Comparison of ENCODE assay signal across 22 cellular contexts in the genomic region with DNA sequence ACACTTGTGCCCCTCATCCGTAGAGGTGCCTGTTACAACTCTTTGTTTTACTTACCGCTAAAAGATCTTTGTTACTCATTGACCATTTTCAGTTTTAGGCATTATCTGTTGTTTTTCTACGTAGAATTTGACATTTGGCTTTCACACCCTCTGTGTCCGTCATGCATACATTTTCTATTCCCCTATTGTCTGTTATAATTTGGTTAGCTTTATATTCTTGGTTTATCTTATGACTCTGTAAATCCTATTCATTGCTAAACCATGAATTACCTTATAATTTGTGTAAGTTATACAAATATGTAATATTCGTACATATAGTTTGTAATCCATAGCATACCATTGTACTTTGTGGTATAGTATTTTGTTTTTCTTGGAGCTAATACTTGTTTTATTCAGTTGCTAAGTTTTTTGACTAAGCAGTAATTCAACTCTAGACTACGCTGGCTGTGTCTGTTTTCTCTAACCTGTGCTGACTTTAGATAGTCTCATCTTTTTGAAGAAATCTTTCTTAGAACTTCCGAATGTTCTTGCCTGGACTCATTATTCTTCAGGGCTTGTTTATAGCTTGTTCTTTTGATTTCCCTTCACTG. TPM values are rescaled to one million over a fixed set of nuclear protein-coding genes. Genes with fewer than 3 reads are reported as not detected.
A peak's percentile ranks its signal among the peaks of the same experiment; 100 is the strongest.
DNase-seq lines count a peak whose midpoint lies in the region; ATAC-seq and TF ChIP-seq lines count a peak whose summit lies in the region.
"Had no signal": no experiment of that assay in that cellular context is flagged by ENCODE, and none has a peak within 500 bp of the region (broad histone marks: within the 10 kb centered on the region; RNA-seq: fewer than 3 reads in every experiment).

No MANE protein-coding gene starts in this region.

- 83 to 84% methylated on average over 7 of the region's 7 CpGs for WGBS in GM23248 (ENCODE audit: low coverage in 1 of 2, low lambda C conversion rate in 2 of 2, missing lambda C conversion rate in 2 of 2), 2 experiments

- H3K36me3 Mint-ChIP-seq in activated T-cell treated with anti-CD3 and anti-CD28 coated beads, Interleukin-2, amount 50 U/mL, for 72 hours (ENCODE audit: insufficient read depth in 2 of 2): peaks cover 32 to 46% of the 10 kb centered on the region in 2 donors
- H3K36me3 Mint-ChIP-seq in chondrocyte (ENCODE audit: low read depth): peaks cover 41% of the 10 kb centered on the region
- H3K36me3 Mint-ChIP-seq in stimulated activated effector memory CD8-positive, alpha-beta T cell treated with anti-CD3 and anti-CD28 coated beads, Interleukin-12 subunit alpha, Interleukin-12 subunit beta, amount 100 ng/mL, for 72 hours: peaks cover 100% of the 10 kb centered on the region

- no peaks in the 10 kb centered on the region for H3K27me3 Mint-ChIP-seq in activated T-cell treated with anti-CD3 and anti-CD28 coated beads, Interleukin-2, amount 50 U/mL, for 72 hours (ENCODE audit: low read depth)
- H3K27me3 Mint-ChIP-seq in chondrocyte (ENCODE audit: low read depth): no peaks in the 10 kb centered on the region
- H3K27me3 Mint-ChIP-seq: CD4-positive, alpha-beta T cell had no signal

- H3K4me1 ChIP-seq in Panc1 (ENCODE audit: control insufficient read depth, insufficient read depth, low read length) (no peaks in the 10 kb centered on the region), GM23248 (ENCODE audit: insufficient read depth) (no peaks in the 10 kb centered on the region)
- H3K4me1 ChIP-seq: Caco-2, Peyer's patch had no signal

- CTCF ChIA-PET in Panc1 (lab: Charles Lee): no interaction called here

- H3K9ac ChIP-seq in GM23248: no peak overlapping the region
- H3K9ac ChIP-seq: KMS-11 had no signal

- intact Hi-C loops in Panc1 (cut with micrococcal nuclease; ENCODE audit: unreplicated experiment): no loop called here

- in situ Hi-C loops in Panc1 (cut with HindIII; ENCODE audit: low pct_unique_long_range_greater_than_20kb, low sequenced_read_pairs): no loop called here
- in situ Hi-C loops in GM23248 (cut with MboI): no loop called here

- peaks cover 60% of the 10 kb centered on the region for H3K79me2 ChIP-seq in GM23248 (ENCODE audit: insufficient read depth)

- peaks cover 23% of the 10 kb centered on the region for H3K36me3 ChIP-seq in Panc1 (ENCODE audit: control insufficient read depth, insufficient read depth, low read length)
- peaks cover 58% of the 10 kb centered on the region for H3K36me3 ChIP-seq in GM23248 (ENCODE audit: low read depth)

- TF ChIP-seq CTCF in Panc1 (IDR thresholded peaks at IDR 0.05) (no peak), chondrocyte (IDR thresholded peaks at IDR 0.05) (no peak)

- H3K4me3 ChIP-seq in Panc1 (ENCODE audit: low read depth in 2 of 2, low read length in 2 of 2) (no peak overlapping the region), GM23248 (no peak overlapping the region)
- H3K4me3 ChIP-seq: A549, Peyer's patch had no signal

- no peak for DNase-seq in activated T-cell treated with anti-CD3 and anti-CD28 coated beads, Interleukin-2, amount 50 U/mL, for 72 hours
- no peak for DNase-seq in activated T-cell treated with anti-CD3 and anti-CD28 coated beads, Interleukin-2, amount 50 U/mL, for 48 hours
- DNase-seq in Panc1 (ENCODE audit: low read depth, low spot score): no peak
- DNase-seq in chondrocyte (ENCODE audit: low spot score): no peak
- no peak for DNase-seq in stimulated activated effector memory CD8-positive, alpha-beta T cell treated with anti-CD3 and anti-CD28 coated beads, Interleukin-12 subunit alpha, Interleukin-12 subunit beta, amount 100 ng/mL, for 72 hours (ENCODE audit: low spot score in 2 of 2)
- DNase-seq in DMS114 treated with DMSO at 0.1 percent for 48 hours (lab: John Stamatoyannopoulos, UW; ENCODE audit: unreplicated experiment): no peak
- no peak for DNase-seq in GM23248
- DNase-seq: Caco-2; CD4-positive, alpha-beta T cell; DMS 273 treated with DMSO at 0.1 percent for 48 hours; DND-41; GOT3; IMR-90; NCI-H1092 treated with DMSO at 0.1 percent for 48 hours; NCI-H146; NCI-H2081 treated with DMSO at 0.1 percent for 48 hours; NCI-H2171 treated with DMSO at 0.1 percent for 48 hours; NCI-H524 treated with DMSO at 0.1 percent for 48 hours; NCI-H82; Peyer's patch had no signal

- no peaks in the 10 kb centered on the region for H3K27me3 ChIP-seq in Panc1 (ENCODE audit: control insufficient read depth, insufficient read depth, low read length)
- no peaks in the 10 kb centered on the region for H3K27me3 ChIP-seq in GM23248 (replicated peaks; ENCODE audit: insufficient read depth)
- H3K27me3 ChIP-seq: Peyer's patch had no signal

- H3K27ac ChIP-seq in Panc1 (ENCODE audit: low read length) (no peak overlapping the region), GM23248 (no peak overlapping the region)
- H3K27ac ChIP-seq: A549, KMS-11, Peyer's patch had no signal

- H3K9me3 Mint-ChIP-seq in activated T-cell treated with anti-CD3 and anti-CD28 coated beads, Interleukin-2, amount 50 U/mL, for 72 hours: peaks cover 2 to 4% of the 10 kb centered on the region in 2 donors
- peaks cover 5% of the 10 kb centered on the region for H3K9me3 Mint-ChIP-seq in chondrocyte (ENCODE audit: low read depth)
- no peaks in the 10 kb centered on the region for H3K9me3 Mint-ChIP-seq in stimulated activated effector memory CD8-positive, alpha-beta T cell treated with anti-CD3 and anti-CD28 coated beads, Interleukin-12 subunit alpha, Interleukin-12 subunit beta, amount 100 ng/mL, for 72 hours

- peak in 1 of 2 donors; percentile 74 for ATAC-seq in activated T-cell treated with anti-CD3 and anti-CD28 coated beads, Interleukin-2, amount 50 U/mL, for 72 hours (replicated peaks in 1 of 2)
- ATAC-seq in Panc1: no peak
- peak; percentile 90 for ATAC-seq in stimulated activated effector memory CD8-positive, alpha-beta T cell treated with anti-CD3 and anti-CD28 coated beads, Interleukin-12 subunit alpha, Interleukin-12 subunit beta, amount 100 ng/mL, for 72 hours
- ATAC-seq: A549 had no signal

- H3K4me2 ChIP-seq in GM23248 (ENCODE audit: unreplicated experiment): no peak overlapping the region
- H3K4me2 ChIP-seq: A549, KMS-11 had no signal

- H3K27ac Mint-ChIP-seq in activated T-cell treated with anti-CD3 and anti-CD28 coated beads, Interleukin-2, amount 50 U/mL, for 72 hours: peak overlapping the region; percentile 72
- H3K27ac Mint-ChIP-seq in chondrocyte (ENCODE audit: unreplicated experiment): peak overlapping the region; percentile 42
- H3K27ac Mint-ChIP-seq in stimulated activated effector memory CD8-positive, alpha-beta T cell treated with anti-CD3 and anti-CD28 coated beads, Interleukin-12 subunit alpha, Interleukin-12 subunit beta, amount 100 ng/mL, for 72 hours: peak overlapping the region; percentile 82

- peaks cover 24% of the 10 kb centered on the region for H3K4me1 Mint-ChIP-seq in activated T-cell treated with anti-CD3 and anti-CD28 coated beads, Interleukin-2, amount 50 U/mL, for 72 hours (ENCODE audit: low read depth)
- peaks cover 31% of the 10 kb centered on the region for H3K4me1 Mint-ChIP-seq in chondrocyte (ENCODE audit: low read depth)
- peaks cover 53% of the 10 kb centered on the region for H3K4me1 Mint-ChIP-seq in stimulated activated effector memory CD8-positive, alpha-beta T cell treated with anti-CD3 and anti-CD28 coated beads, Interleukin-12 subunit alpha, Interleukin-12 subunit beta, amount 100 ng/mL, for 72 hours

- H3K9me3 ChIP-seq in Panc1 (ENCODE audit: control insufficient read depth, insufficient read depth, low read depth, low read length) (no peaks in the 10 kb centered on the region), GM23248 (ENCODE audit: low read depth) (no peaks in the 10 kb centered on the region)
- H3K9me3 ChIP-seq: Caco-2, Peyer's patch had no signal

- no peak overlapping the region for H2AFZ ChIP-seq in GM23248

- TSS peak; percentile 11 for BruUV-seq in Panc1 (replicated peaks; lab: Mats Ljungman, UMichigan)

- POLR2A ChIA-PET in Panc1 (lab: Charles Lee): no interaction called here

- no peaks in the 10 kb centered on the region for H3K9me2 ChIP-seq in GM23248 (ENCODE audit: insufficient read depth)

- no peaks in the 10 kb centered on the region for H4K20me1 ChIP-seq in GM23248 (ENCODE audit: insufficient read depth)

- peak overlapping the region in 1 of 2 donors; percentile 78 for H3K4me3 Mint-ChIP-seq in activated T-cell treated with anti-CD3 and anti-CD28 coated beads, Interleukin-2, amount 50 U/mL, for 72 hours
- H3K4me3 Mint-ChIP-seq in chondrocyte (ENCODE audit: unreplicated experiment): no peak overlapping the region
- H3K4me3 Mint-ChIP-seq in stimulated activated effector memory CD8-positive, alpha-beta T cell treated with anti-CD3 and anti-CD28 coated beads, Interleukin-12 subunit alpha, Interleukin-12 subunit beta, amount 100 ng/mL, for 72 hours: peak overlapping the region; percentile 38
- H3K4me3 Mint-ChIP-seq: CD4-positive, alpha-beta T cell had no signal

- H3F3A ChIP-seq in GM23248 (ENCODE audit: insufficient read depth): no peaks in the 10 kb centered on the region

RNA-seq across cellular contexts. Expression of a gene that starts 21.8 kb away (rescaled TPM):
- 10 to 100 TPM; 17.9 to 19.3 TPM for total RNA-seq in activated T-cell treated with anti-CD3 and anti-CD28 coated beads, Interleukin-2, amount 50 U/mL, for 72 hours
- total RNA-seq in Panc1 (2021; ENCODE audit: unreplicated experiment): 23.3 TPM
- polyA plus RNA-seq in Panc1 (2012; ENCODE audit: insufficient read length): 9.6 TPM
- total RNA-seq in chondrocyte: 18.4 to 23.2 TPM (median 19.0 TPM) in 3 replicates
- total RNA-seq in GM23248 (2014; rRNA removed; shearing (Covaris generic)): 20.4 and 22.3 TPM in 2 replicates
- polyA plus RNA-seq in GM23248 (2016; fragmentation: Nextera tagmentation; extraction: Ambion mirVana): 15.3 and 15.9 TPM in 2 replicates
